Comparison of ENCODE assay signal across 15 cellular contexts in the genomic region with DNA sequence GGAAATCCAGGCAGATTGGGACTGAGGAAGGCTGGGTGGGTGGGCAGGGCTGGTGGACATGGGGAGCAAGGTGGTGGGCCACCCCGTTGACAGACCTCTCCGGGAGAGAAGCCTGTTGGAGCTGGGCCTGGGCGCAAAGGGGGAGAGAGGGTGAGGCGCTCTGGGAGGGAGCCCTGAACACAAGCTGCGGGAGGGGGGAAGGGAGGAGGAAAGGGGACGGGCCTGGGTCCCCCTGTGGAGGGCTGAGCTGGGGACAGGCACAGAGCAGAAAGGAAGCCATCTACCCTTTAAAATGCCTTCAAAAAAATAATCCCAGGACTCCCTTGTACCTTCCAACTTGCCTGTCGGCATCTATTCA.
DNase-seq lines count a peak whose midpoint lies in the region; ATAC-seq, FAIRE-seq and TF ChIP-seq lines count a peak whose summit lies in the region.
"Had no signal": no experiment of that assay in that cellular context is flagged by ENCODE, and none has a peak within 500 bp of the region (broad histone marks: within the 10 kb centered on the region; RNA-seq: fewer than 3 reads in every experiment).

No MANE protein-coding gene starts in this region.

- H3K79me2 ChIP-seq in fibroblast of lung (ENCODE audit: control insufficient read depth, insufficient read depth, low read length) (no peaks in the 10 kb centered on the region), smooth muscle cell (ENCODE audit: low read depth) (no peaks in the 10 kb centered on the region)

- H3F3A ChIP-seq in smooth muscle cell (ENCODE audit: low read depth): no peaks in the 10 kb centered on the region

- H3K4me3 ChIP-seq in AG04450 (ENCODE audit: low read depth, low read length) (no peak overlapping the region), RWPE2 (ENCODE audit: severe bottlenecking) (no peak overlapping the region), fibroblast of lung (replicated peaks in 1 of 4; ENCODE audit: control extremely low read depth in 1 of 4, insufficient read depth in 1 of 4, low read depth in 3 of 4, low read length in 4 of 4) (no peak overlapping the region), smooth muscle cell (no peak overlapping the region)
- H3K4me3 ChIP-seq in naive thymus-derived CD4-positive, alpha-beta T cell (ENCODE audit: low read length): no peak overlapping the region
- H3K4me3 ChIP-seq: heart left ventricle, ovary had no signal

- peaks cover 0 to 19% (median 5%) of the 10 kb centered on the region in 5 donors for H3K27me3 Mint-ChIP-seq in naive thymus-derived CD4-positive, alpha-beta T cell

- H3K4me2 ChIP-seq in fibroblast of lung (ENCODE audit: extremely low read depth, insufficient read depth, low read length): peak overlapping the region; percentile 59
- no peak overlapping the region for H3K4me2 ChIP-seq in smooth muscle cell

- H2AFZ ChIP-seq in fibroblast of lung (ENCODE audit: low read length): no peak overlapping the region
- H2AFZ ChIP-seq in smooth muscle cell (ENCODE audit: low read depth): peak overlapping the region; percentile 31

- CTCF ChIA-PET in AG04450 (lab: Charles Lee): no interaction called here
- CTCF ChIA-PET in naive thymus-derived CD4-positive, alpha-beta T cell (lab: Charles Lee): no interaction called here

- peaks cover 0 to 4% (median 0%) of the 10 kb centered on the region in 7 donors for H3K4me1 Mint-ChIP-seq in naive thymus-derived CD4-positive, alpha-beta T cell

- 93% methylated on average over 1 of the region's 7 CpGs for WGBS in smooth muscle cell (ENCODE audit: low lambda C conversion rate)

- POLR2A ChIA-PET in AG04450 (lab: Yijun Ruan, JAX): interaction anchor here (0.7 to 1.3 kb wide), 2 partner anchors 17 to 62 kb away, joined by 3 read pairs; no protein-coding TSS in a partner anchor
- POLR2A ChIA-PET in naive thymus-derived CD4-positive, alpha-beta T cell (lab: Charles Lee): no interaction called here

- H3K27me3 ChIP-seq in AG04450 (ENCODE audit: control insufficient read depth, insufficient read depth, low read length) (no peaks in the 10 kb centered on the region), RWPE2 (ENCODE audit: insufficient read depth, poor library complexity, severe bottlenecking) (no peaks in the 10 kb centered on the region), fibroblast of lung (ENCODE audit: control insufficient read depth, insufficient read depth, low read length) (no peaks in the 10 kb centered on the region), smooth muscle cell (ENCODE audit: low read depth) (no peaks in the 10 kb centered on the region)
- no peaks in the 10 kb centered on the region for H3K27me3 ChIP-seq in naive thymus-derived CD4-positive, alpha-beta T cell (ENCODE audit: control insufficient read depth in 2 of 2, insufficient read depth in 2 of 2, low read length in 2 of 2)
- H3K27me3 ChIP-seq: heart left ventricle, ovary had no signal

- H3K9ac ChIP-seq in fibroblast of lung (ENCODE audit: insufficient read depth, low read length) (peak overlapping the region; percentile 55), smooth muscle cell (ENCODE audit: low read depth) (no peak overlapping the region)

- no peak for FAIRE-seq in GM19239 (lab: Jason Lieb, UNC)
- FAIRE-seq: kidney, RCC 7860 had no signal

- no peak overlapping the region for H3K4me3 Mint-ChIP-seq in naive thymus-derived CD4-positive, alpha-beta T cell
- H3K4me3 Mint-ChIP-seq: activated CD8-positive, alpha-beta T cell treated with anti-CD3 and anti-CD28 coated beads for 36 hours had no signal

- H3K9me3 Mint-ChIP-seq in naive thymus-derived CD4-positive, alpha-beta T cell: peaks cover 0 to 22% (median 11%) of the 10 kb centered on the region in 11 donors

- H3K36me3 Mint-ChIP-seq in naive thymus-derived CD4-positive, alpha-beta T cell: peaks cover 0 to 7% (median 5%) of the 10 kb centered on the region in 5 donors

- H3K9me3 ChIP-seq in AG04450 (ENCODE audit: control insufficient read depth, insufficient read depth, low read length) (peaks cover 22% of the 10 kb centered on the region), RWPE2 (ENCODE audit: severe bottlenecking) (no peaks in the 10 kb centered on the region), fibroblast of lung (ENCODE audit: control insufficient read depth, insufficient read depth, low read depth, low read length) (no peaks in the 10 kb centered on the region), smooth muscle cell (replicated peaks; ENCODE audit: low read depth) (no peaks in the 10 kb centered on the region)
- H3K9me3 ChIP-seq in naive thymus-derived CD4-positive, alpha-beta T cell (ENCODE audit: control insufficient read depth in 2 of 3, low read length in 3 of 3): peaks cover 0 to 6% (median 0%) of the 10 kb centered on the region in 3 experiments
- H3K9me3 ChIP-seq: ovary had no signal

- H3K36me3 ChIP-seq in RWPE2 (ENCODE audit: low read depth) (no peaks in the 10 kb centered on the region), fibroblast of lung (ENCODE audit: control insufficient read depth, insufficient read depth, low read length) (no peaks in the 10 kb centered on the region), smooth muscle cell (ENCODE audit: low read depth) (no peaks in the 10 kb centered on the region)
- no peaks in the 10 kb centered on the region for H3K36me3 ChIP-seq in naive thymus-derived CD4-positive, alpha-beta T cell (ENCODE audit: control insufficient read depth in 2 of 3, insufficient read depth in 3 of 3, low read length in 3 of 3)
- H3K36me3 ChIP-seq: heart left ventricle, ovary had no signal

- intact Hi-C loops in naive thymus-derived CD4-positive, alpha-beta T cell (cut with micrococcal nuclease): no loop called here

- TF ChIP-seq CTCF in AG04450 (IDR thresholded peaks at IDR 0.05; ENCODE audit: low read depth, low read length) (no peak), RWPE2 (IDR thresholded peaks at IDR 0.05; ENCODE audit: poor library complexity, severe bottlenecking) (no peak), fibroblast of lung (conservative IDR thresholded peaks at IDR 0.05 in 1 of 2, IDR thresholded peaks at IDR 0.05 in 1 of 2; ENCODE audit: low read depth in 1 of 2, low read length in 2 of 2) (no peak), smooth muscle cell (IDR thresholded peaks at IDR 0.05; ENCODE audit: borderline replicate concordance, insufficient read depth, poor library complexity, severe bottlenecking) (no peak)

- H3K4me1 ChIP-seq in RWPE2 (ENCODE audit: insufficient read depth, poor library complexity, severe bottlenecking) (peaks cover 20% of the 10 kb centered on the region), fibroblast of lung (ENCODE audit: control insufficient read depth, extremely low read depth, insufficient read depth, low read length) (peaks cover 29% of the 10 kb centered on the region), smooth muscle cell (ENCODE audit: low read depth) (peaks cover 5% of the 10 kb centered on the region)
- H3K4me1 ChIP-seq in naive thymus-derived CD4-positive, alpha-beta T cell (ENCODE audit: control insufficient read depth in 2 of 2, insufficient read depth in 2 of 2, low read length in 2 of 2): no peaks in the 10 kb centered on the region

- peak overlapping the region; percentile 77 for H3K27ac ChIP-seq in AG04450 (ENCODE audit: low read depth, low read length)
- peak overlapping the region; percentile 80 for H3K27ac ChIP-seq in RWPE2 (ENCODE audit: poor library complexity, severe bottlenecking)
- peak overlapping the region; percentile 94 for H3K27ac ChIP-seq in fibroblast of lung (ENCODE audit: insufficient read depth, low read length)
- no peak overlapping the region for H3K27ac ChIP-seq in smooth muscle cell (ENCODE audit: low read depth)
- no peak overlapping the region for H3K27ac ChIP-seq in naive thymus-derived CD4-positive, alpha-beta T cell (ENCODE audit: low read depth, low read length)

- H3K27ac Mint-ChIP-seq in naive thymus-derived CD4-positive, alpha-beta T cell: no peak overlapping the region
- H3K27ac Mint-ChIP-seq: activated CD8-positive, alpha-beta T cell treated with anti-CD3 and anti-CD28 coated beads for 36 hours had no signal

- no peak for DNase-seq in AG04450 (ENCODE audit: low read depth, low spot score)
- no peak for DNase-seq in RWPE2 (ENCODE audit: low spot score)
- no peak for DNase-seq in fibroblast of lung (ENCODE audit: low read depth in 2 of 2)
- DNase-seq in smooth muscle cell (lab: John Stamatoyannopoulos, UW; ENCODE audit: unreplicated experiment): no peak
- no peak for DNase-seq in naive thymus-derived CD4-positive, alpha-beta T cell
- no peak for DNase-seq in GM19239 (ENCODE audit: insufficient read length, low spot score)
- DNase-seq: activated CD8-positive, alpha-beta T cell treated with anti-CD3 and anti-CD28 coated beads for 36 hours; central memory CD4-positive, alpha-beta T cell; NCI-H82 had no signal

- no peaks in the 10 kb centered on the region for H4K20me1 ChIP-seq in fibroblast of lung (ENCODE audit: control insufficient read depth, extremely low read depth, insufficient read depth, low read length)
- H4K20me1 ChIP-seq in smooth muscle cell (ENCODE audit: low read depth): no peaks in the 10 kb centered on the region

- ATAC-seq in RWPE2 (ENCODE audit: low read depth): no peak
- no peak for ATAC-seq in naive thymus-derived CD4-positive, alpha-beta T cell
- ATAC-seq in GM19463 (IDR thresholded peaks at IDR 0.05; ENCODE audit: unreplicated experiment): no peak
- ATAC-seq in HG02973 (IDR thresholded peaks at IDR 0.05; ENCODE audit: unreplicated experiment): no peak
- ATAC-seq: activated CD8-positive, alpha-beta T cell treated with anti-CD3 and anti-CD28 coated beads for 36 hours; heart left ventricle had no signal

Comparison
In these comparisons a context has a peak if more than half of its experiments do, and no peak if none do; other contexts are left out.
1. H3K27ac ChIP-seq: peak in AG04450 (single experiment), RWPE2 (single experiment) and fibroblast of lung (single experiment); none in smooth muscle cell (single experiment) and naive thymus-derived CD4-positive, alpha-beta T cell (single experiment).